1 cellular context compared by ENCODE assay signal in genomic region chr17:58593121-58593520, GRCh38.
TF ChIP-seq lines count a peak whose summit lies in the region.

No MANE protein-coding gene starts in this region.

TF ChIP-seq in GM23338, 12 proteins besides CTCF, POLR2A, EP300 and RAD21 (continued from another document):
- TF ChIP-seq, protein P1, sequence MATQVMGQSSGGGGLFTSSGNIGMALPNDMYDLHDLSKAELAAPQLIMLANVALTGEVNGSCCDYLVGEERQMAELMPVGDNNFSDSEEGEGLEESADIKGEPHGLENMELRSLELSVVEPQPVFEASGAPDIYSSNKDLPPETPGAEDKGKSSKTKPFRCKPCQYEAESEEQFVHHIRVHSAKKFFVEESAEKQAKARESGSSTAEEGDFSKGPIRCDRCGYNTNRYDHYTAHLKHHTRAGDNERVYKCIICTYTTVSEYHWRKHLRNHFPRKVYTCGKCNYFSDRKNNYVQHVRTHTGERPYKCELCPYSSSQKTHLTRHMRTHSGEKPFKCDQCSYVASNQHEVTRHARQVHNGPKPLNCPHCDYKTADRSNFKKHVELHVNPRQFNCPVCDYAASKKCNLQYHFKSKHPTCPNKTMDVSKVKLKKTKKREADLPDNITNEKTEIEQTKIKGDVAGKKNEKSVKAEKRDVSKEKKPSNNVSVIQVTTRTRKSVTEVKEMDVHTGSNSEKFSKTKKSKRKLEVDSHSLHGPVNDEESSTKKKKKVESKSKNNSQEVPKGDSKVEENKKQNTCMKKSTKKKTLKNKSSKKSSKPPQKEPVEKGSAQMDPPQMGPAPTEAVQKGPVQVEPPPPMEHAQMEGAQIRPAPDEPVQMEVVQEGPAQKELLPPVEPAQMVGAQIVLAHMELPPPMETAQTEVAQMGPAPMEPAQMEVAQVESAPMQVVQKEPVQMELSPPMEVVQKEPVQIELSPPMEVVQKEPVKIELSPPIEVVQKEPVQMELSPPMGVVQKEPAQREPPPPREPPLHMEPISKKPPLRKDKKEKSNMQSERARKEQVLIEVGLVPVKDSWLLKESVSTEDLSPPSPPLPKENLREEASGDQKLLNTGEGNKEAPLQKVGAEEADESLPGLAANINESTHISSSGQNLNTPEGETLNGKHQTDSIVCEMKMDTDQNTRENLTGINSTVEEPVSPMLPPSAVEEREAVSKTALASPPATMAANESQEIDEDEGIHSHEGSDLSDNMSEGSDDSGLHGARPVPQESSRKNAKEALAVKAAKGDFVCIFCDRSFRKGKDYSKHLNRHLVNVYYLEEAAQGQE (IDR thresholded peaks at IDR 0.05; ENCODE audit: unreplicated experiment) = no peak
- TF ChIP-seq POLR2AphosphoS5 (IDR thresholded peaks at IDR 0.05; ENCODE audit: low read depth) = no peak
- no peak for TF ChIP-seq STAT1 (IDR thresholded peaks at IDR 0.05; ENCODE audit: unreplicated experiment)
